21 cellular contexts compared by ENCODE assay signal in genomic region chr10:72746606-72747357, GRCh38. TPM values are rescaled to one million over a fixed set of nuclear protein-coding genes. Genes with fewer than 3 reads are reported as not detected.
DNase-seq lines count a peak whose midpoint lies in the region; ATAC-seq, FAIRE-seq and TF ChIP-seq lines count a peak whose summit lies in the region.
"Had no signal": no experiment of that assay in that cellular context is flagged by ENCODE, and none has a peak within 500 bp of the region (broad histone marks: within the 10 kb centered on the region; RNA-seq: fewer than 3 reads in every experiment).

No MANE protein-coding gene starts in this region.

- CTCF ChIA-PET in WTC11 (lab: Charles Lee) = no interaction called here

- H3K9me3 ChIP-seq in small intestine (ENCODE audit: control insufficient read depth, low read depth) = no peaks in the 10 kb centered on the region
- H3K9me3 ChIP-seq: lower lobe of right lung, thoracic aorta had no signal

- ATAC-seq in WTC11 (no peak), GM21717 (IDR thresholded peaks at IDR 0.05; ENCODE audit: unreplicated experiment) (no peak), GM21786 (IDR thresholded peaks at IDR 0.05; ENCODE audit: unreplicated experiment) (no peak)
- ATAC-seq: activated T-cell treated with anti-CD3 and anti-CD28 coated beads, Interleukin-2, amount 50 U/mL, for 72 hours; foreskin keratinocyte; sciatic nerve had no signal

- no peak for DNase-seq in HFFc6
- no peak for DNase-seq in WTC11 (ENCODE audit: low spot score)
- DNase-seq in kidney tubule cell (ENCODE audit: low spot score) = peak; percentile 9
- peak; percentile 30 for DNase-seq in small intestine
- DNase-seq in activated T-cell treated with anti-CD3 and anti-CD28 coated beads for 4 hours = no peak
- DNase-seq: activated CD4-positive, alpha-beta memory T cell treated with anti-CD3 and anti-CD28 coated beads, Interleukin-2, amount 10 ng/mL, durations not matched to agents 7 days and 5 days; activated T-cell treated with anti-CD3 and anti-CD28 coated beads, Interleukin-2, amount 50 U/mL, for 72 hours; DMS79; effector memory CD4-positive, alpha-beta T cell; foreskin keratinocyte; lower lobe of right lung; NCI-H2081 treated with DMSO at 0.1 percent for 48 hours; NCI-H748 treated with DMSO at 0.1 percent for 48 hours; stimulated activated CD8-positive, alpha-beta memory T cell treated with anti-CD3 and anti-CD28 coated beads, Interleukin-4, amount 100 ng/mL, for 48 hours had no signal

- no peaks in the 10 kb centered on the region for H3K4me1 ChIP-seq in small intestine (ENCODE audit: control insufficient read depth in 2 of 2, insufficient read depth in 1 of 2, low read depth in 1 of 2, low read length in 1 of 2)
- H3K4me1 ChIP-seq: BLaER1 treated with 17β-estradiol and CSF1 and Interleukin-3, amounts not matched to agents 10 nM and 100 nM had no signal

- no peak overlapping the region for H3K27ac ChIP-seq in small intestine (ENCODE audit: low read depth in 1 of 2, low read length in 1 of 2)
- H3K27ac ChIP-seq: BLaER1 treated with 17β-estradiol and CSF1 and Interleukin-3, amounts not matched to agents 10 nM and 100 nM; cardiac muscle cell; foreskin keratinocyte; lower lobe of right lung had no signal

- POLR2A ChIA-PET in WTC11 (lab: Charles Lee) = no interaction called here

- H3K36me3 ChIP-seq in small intestine (ENCODE audit: control insufficient read depth in 2 of 2, insufficient read depth in 2 of 2, low read length in 2 of 2) = peaks cover 0 to 4% of the 10 kb centered on the region in 2 donors
- H3K36me3 ChIP-seq: cardiac muscle cell, lower lobe of right lung, thoracic aorta had no signal

- 18 to 52% (median 40%) methylated on average over 3 of the region's 3 CpGs for WGBS in small intestine, 3 donors

- no peaks in the 10 kb centered on the region for H3K27me3 ChIP-seq in small intestine (ENCODE audit: control insufficient read depth in 2 of 2, insufficient read depth in 2 of 2, low read length in 2 of 2)
- H3K27me3 ChIP-seq: BLaER1 treated with 17β-estradiol and CSF1 and Interleukin-3, amounts not matched to agents 10 nM and 100 nM; cardiac muscle cell; foreskin keratinocyte had no signal

- no peak for FAIRE-seq in small intestine (lab: Jason Lieb, UNC)
- FAIRE-seq: RCC 7860 had no signal

- H3K4me3 Mint-ChIP-seq in HFFc6 = no peak overlapping the region
- no peak overlapping the region for H3K4me3 Mint-ChIP-seq in WTC11
- H3K4me3 Mint-ChIP-seq: activated CD4-positive, alpha-beta memory T cell treated with anti-CD3 and anti-CD28 coated beads, Interleukin-2, amount 10 ng/mL, durations not matched to agents 7 days and 5 days; activated T-cell treated with anti-CD3 and anti-CD28 coated beads, Interleukin-2, amount 50 U/mL, for 72 hours had no signal

- H3K27me3 Mint-ChIP-seq in HFFc6 (ENCODE audit: insufficient read depth) = peaks cover 3% of the 10 kb centered on the region
- H3K27me3 Mint-ChIP-seq in WTC11 (ENCODE audit: low read depth) = no peaks in the 10 kb centered on the region
- H3K27me3 Mint-ChIP-seq: activated CD4-positive, alpha-beta memory T cell treated with anti-CD3 and anti-CD28 coated beads, Interleukin-2, amount 10 ng/mL, durations not matched to agents 7 days and 5 days had no signal

- no peak for TF ChIP-seq CTCF in HFFc6 (IDR thresholded peaks at IDR 0.05)
- TF ChIP-seq CTCF in WTC11 (IDR thresholded peaks at IDR 0.05) = no peak

- H3K27ac Mint-ChIP-seq in HFFc6 = peak overlapping the region; percentile 24; the same call in 1 of the 2 replicates
- peak overlapping the region; percentile 45; the same call in 1 of the 2 replicates for H3K27ac Mint-ChIP-seq in WTC11
- H3K27ac Mint-ChIP-seq: activated CD4-positive, alpha-beta memory T cell treated with anti-CD3 and anti-CD28 coated beads, Interleukin-2, amount 10 ng/mL, durations not matched to agents 7 days and 5 days; activated T-cell treated with anti-CD3 and anti-CD28 coated beads, Interleukin-2, amount 50 U/mL, for 72 hours had no signal

- no peaks in the 10 kb centered on the region for H3K36me3 Mint-ChIP-seq in HFFc6 (ENCODE audit: low read depth)
- H3K36me3 Mint-ChIP-seq in WTC11 = no peaks in the 10 kb centered on the region

- H3K4me3 ChIP-seq in small intestine (ENCODE audit: low read depth in 1 of 2, low read length in 2 of 2) = no peak overlapping the region
- H3K4me3 ChIP-seq: BLaER1 treated with 17β-estradiol and CSF1 and Interleukin-3, amounts not matched to agents 10 nM and 100 nM; cardiac muscle cell; lower lobe of right lung; thoracic aorta had no signal

- no peaks in the 10 kb centered on the region for H3K9me3 Mint-ChIP-seq in HFFc6
- H3K9me3 Mint-ChIP-seq in WTC11 = no peaks in the 10 kb centered on the region
- H3K9me3 Mint-ChIP-seq: activated CD4-positive, alpha-beta memory T cell treated with anti-CD3 and anti-CD28 coated beads, Interleukin-2, amount 10 ng/mL, durations not matched to agents 7 days and 5 days; activated T-cell treated with anti-CD3 and anti-CD28 coated beads, Interleukin-2, amount 50 U/mL, for 72 hours had no signal

- H3K4me1 Mint-ChIP-seq in HFFc6 (ENCODE audit: low read depth) (0 out of 2 replicates have a peak, but pooled peaks cover 7% of the 10 kb centered on the region), WTC11 (peaks cover 33% of the 10 kb centered on the region)
- H3K4me1 Mint-ChIP-seq: activated CD4-positive, alpha-beta memory T cell treated with anti-CD3 and anti-CD28 coated beads, Interleukin-2, amount 10 ng/mL, durations not matched to agents 7 days and 5 days had no signal

TF ChIP-seq in WTC11, 78 proteins besides CTCF, POLR2A, EP300 and RAD21 (continues in another document):
- TF ChIP-seq IRF2 (CRISPR knock-in tag; IDR thresholded peaks at IDR 0.05; ENCODE audit: borderline replicate concordance, low read depth) (no peak), ZNF416 (CRISPR knock-in tag; IDR thresholded peaks at IDR 0.05) (no peak), IRF1 (CRISPR knock-in tag; IDR thresholded peaks at IDR 0.05) (no peak), NFE2L1 (CRISPR knock-in tag; IDR thresholded peaks at IDR 0.05) (no peak), ZNF423 (CRISPR knock-in tag; IDR thresholded peaks at IDR 0.05) (no peak), ZNF317 (CRISPR knock-in tag; IDR thresholded peaks at IDR 0.05; ENCODE audit: borderline replicate concordance, low read depth) (no peak)
- TF ChIP-seq, protein P1, sequence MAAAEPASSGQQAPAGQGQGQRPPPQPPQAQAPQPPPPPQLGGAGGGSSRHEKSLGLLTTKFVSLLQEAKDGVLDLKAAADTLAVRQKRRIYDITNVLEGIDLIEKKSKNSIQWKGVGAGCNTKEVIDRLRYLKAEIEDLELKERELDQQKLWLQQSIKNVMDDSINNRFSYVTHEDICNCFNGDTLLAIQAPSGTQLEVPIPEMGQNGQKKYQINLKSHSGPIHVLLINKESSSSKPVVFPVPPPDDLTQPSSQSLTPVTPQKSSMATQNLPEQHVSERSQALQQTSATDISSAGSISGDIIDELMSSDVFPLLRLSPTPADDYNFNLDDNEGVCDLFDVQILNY (CRISPR knock-in tag; IDR thresholded peaks at IDR 0.05) = no peak
- TF ChIP-seq, protein P2, sequence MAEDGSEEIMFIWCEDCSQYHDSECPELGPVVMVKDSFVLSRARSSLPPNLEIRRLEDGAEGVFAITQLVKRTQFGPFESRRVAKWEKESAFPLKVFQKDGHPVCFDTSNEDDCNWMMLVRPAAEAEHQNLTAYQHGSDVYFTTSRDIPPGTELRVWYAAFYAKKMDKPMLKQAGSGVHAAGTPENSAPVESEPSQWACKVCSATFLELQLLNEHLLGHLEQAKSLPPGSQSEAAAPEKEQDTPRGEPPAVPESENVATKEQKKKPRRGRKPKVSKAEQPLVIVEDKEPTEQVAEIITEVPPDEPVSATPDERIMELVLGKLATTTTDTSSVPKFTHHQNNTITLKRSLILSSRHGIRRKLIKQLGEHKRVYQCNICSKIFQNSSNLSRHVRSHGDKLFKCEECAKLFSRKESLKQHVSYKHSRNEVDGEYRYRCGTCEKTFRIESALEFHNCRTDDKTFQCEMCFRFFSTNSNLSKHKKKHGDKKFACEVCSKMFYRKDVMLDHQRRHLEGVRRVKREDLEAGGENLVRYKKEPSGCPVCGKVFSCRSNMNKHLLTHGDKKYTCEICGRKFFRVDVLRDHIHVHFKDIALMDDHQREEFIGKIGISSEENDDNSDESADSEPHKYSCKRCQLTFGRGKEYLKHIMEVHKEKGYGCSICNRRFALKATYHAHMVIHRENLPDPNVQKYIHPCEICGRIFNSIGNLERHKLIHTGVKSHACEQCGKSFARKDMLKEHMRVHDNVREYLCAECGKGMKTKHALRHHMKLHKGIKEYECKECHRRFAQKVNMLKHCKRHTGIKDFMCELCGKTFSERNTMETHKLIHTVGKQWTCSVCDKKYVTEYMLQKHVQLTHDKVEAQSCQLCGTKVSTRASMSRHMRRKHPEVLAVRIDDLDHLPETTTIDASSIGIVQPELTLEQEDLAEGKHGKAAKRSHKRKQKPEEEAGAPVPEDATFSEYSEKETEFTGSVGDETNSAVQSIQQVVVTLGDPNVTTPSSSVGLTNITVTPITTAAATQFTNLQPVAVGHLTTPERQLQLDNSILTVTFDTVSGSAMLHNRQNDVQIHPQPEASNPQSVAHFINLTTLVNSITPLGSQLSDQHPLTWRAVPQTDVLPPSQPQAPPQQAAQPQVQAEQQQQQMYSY (CRISPR knock-in tag; IDR thresholded peaks at IDR 0.05) = no peak
- TF ChIP-seq, protein P3, sequence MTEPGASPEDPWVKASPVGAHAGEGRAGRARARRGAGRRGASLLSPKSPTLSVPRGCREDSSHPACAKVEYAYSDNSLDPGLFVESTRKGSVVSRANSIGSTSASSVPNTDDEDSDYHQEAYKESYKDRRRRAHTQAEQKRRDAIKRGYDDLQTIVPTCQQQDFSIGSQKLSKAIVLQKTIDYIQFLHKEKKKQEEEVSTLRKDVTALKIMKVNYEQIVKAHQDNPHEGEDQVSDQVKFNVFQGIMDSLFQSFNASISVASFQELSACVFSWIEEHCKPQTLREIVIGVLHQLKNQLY (CRISPR knock-in tag; IDR thresholded peaks at IDR 0.05) = no peak

RNA-seq across cellular contexts. Expression of gene MCU, which starts 54.8 kb away (rescaled TPM):
- 10 to 100 TPM; 28.3 to 36.2 (median 32.3) TPM for total RNA-seq in HFFc6 (2021; fragmentation: NEBNext Ultra II Directional; extraction: Animal tissue kit (Norgen Biotek cat#: 25700))
- total RNA-seq in WTC11 (2021) = 36.5 to 41.4 TPM (median 37.2 TPM) in 3 replicates
- polyA plus RNA-seq in small intestine = 10 to 100 TPM; 45.0 to 70.4 (median 52.4) TPM

Comparison
In these comparisons a context has a peak if more than half of its experiments do, and no peak if none do; other contexts are left out.
1. DNase-seq: peak in kidney tubule cell (single experiment) and small intestine (single experiment); none in HFFc6 (single experiment), WTC11 (single experiment) and activated T-cell treated with anti-CD3 and anti-CD28 coated beads for 4 hours (single experiment).